1 cellular context compared by ENCODE assay signal in genomic region chr1:25810341-25811299, GRCh38.
TF ChIP-seq lines count a peak whose summit lies in the region.

No MANE protein-coding gene starts in this region.

TF ChIP-seq in GM23338, 12 proteins besides CTCF, POLR2A, EP300 and RAD21 (continued from another document):
- TF ChIP-seq ZNF462 (CRISPR knock-in tag; IDR thresholded peaks at IDR 0.05) (no peak), POLR2AphosphoS5 (IDR thresholded peaks at IDR 0.05; ENCODE audit: low read depth) (no peak), EZH2phosphoT487 (IDR thresholded peaks at IDR 0.05; ENCODE audit: unreplicated experiment) (no peak), ZNF114 (CRISPR knock-in tag; IDR thresholded peaks at IDR 0.05) (no peak), ZNF331 (CRISPR knock-in tag; IDR thresholded peaks at IDR 0.05; ENCODE audit: low read depth) (no peak), STAT1 (IDR thresholded peaks at IDR 0.05; ENCODE audit: unreplicated experiment) (no peak)
